In genomic region chr9:99796231-99796630, GRCh38 we compare ENCODE assay signal across 9 cellular contexts.
"Had no signal": no experiment of that assay in that cellular context is flagged by ENCODE, and none has a peak within 500 bp of the region (broad histone marks: within the 10 kb centered on the region; RNA-seq: fewer than 3 reads in every experiment).

No MANE protein-coding gene starts in this region.

- H3K9me3 ChIP-seq: HAP-1 had no signal

- ATAC-seq: GM23338, HCT116 had no signal

- H3K4me1 ChIP-seq: HAP-1 had no signal

- DNase-seq: GM23248, GOT3, H7, H9, HCEC 1CT, HFFc6 had no signal

- H3K27ac Mint-ChIP-seq: GM23338, H9, HFFc6 had no signal

- H3K4me3 Mint-ChIP-seq: GM23338, H9, HFFc6 had no signal

- H3K4me3 ChIP-seq: GM23248, GM23338, HAP-1 had no signal

- H3K27ac ChIP-seq: GM23248 had no signal

- H3K9me3 Mint-ChIP-seq: GM23338, H9, HFFc6 had no signal

- H3K36me3 ChIP-seq: HAP-1 had no signal
